In the genomic region with DNA sequence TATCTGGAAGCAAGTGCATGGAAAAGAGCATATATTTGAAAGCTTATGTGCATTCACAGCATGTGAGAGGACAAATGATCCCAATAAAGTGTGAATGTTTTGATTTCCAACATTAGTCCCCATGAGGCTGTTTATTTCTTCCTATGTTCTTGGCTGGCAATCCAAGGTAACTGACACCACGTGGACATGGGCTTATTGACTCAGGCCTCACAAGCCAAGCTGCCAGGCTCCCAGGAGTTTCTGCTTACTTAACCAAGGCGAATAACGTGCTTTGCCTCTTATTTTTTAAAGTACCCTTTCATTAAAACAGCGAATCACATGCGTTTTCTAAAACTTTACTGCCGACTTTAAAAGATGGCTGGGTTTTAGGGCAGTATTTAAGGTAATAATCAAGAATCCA, we compare ENCODE assay signal across 22 cellular contexts.
"Had no signal": no experiment of that assay in that cellular context is flagged by ENCODE, and none has a peak within 500 bp of the region (broad histone marks: within the 10 kb centered on the region; RNA-seq: fewer than 3 reads in every experiment).

No MANE protein-coding gene starts in this region.

- H3K4me2 ChIP-seq: PC-9 had no signal

- H3K27ac Mint-ChIP-seq: activated CD4-positive, alpha-beta T cell treated with anti-CD3 and anti-CD28 coated beads, Interleukin-2, amount 10 ng/mL, durations not matched to agents 24 days and 14 days; activated naive CD4-positive, alpha-beta T cell treated with anti-CD3 and anti-CD28 coated beads, Interleukin-2, amount 10 ng/mL, durations not matched to agents 7 days and 5 days; activated naive CD8-positive, alpha-beta T cell treated with anti-CD3 and anti-CD28 coated beads for 36 hours; activated T-cell treated with anti-CD3 and anti-CD28 coated beads, Interleukin-2, amount 50 U/mL, for 72 hours; activated T-helper 2 cell treated with anti-CD3 and anti-CD28 coated beads, Interferon-gamma antibody, Interleukin-2, Interleukin-4, amounts not matched to agents 10 μg/mL and 5 μg/mL and 100 μg/mL, durations not matched to agents 14 hours and 24 hours and 36 hours; T-helper 17 cell; WTC11 had no signal

- H3K4me3 ChIP-seq: PC-9 had no signal

- H3K4me3 Mint-ChIP-seq: activated CD4-positive, alpha-beta T cell treated with anti-CD3 and anti-CD28 coated beads, Interleukin-2, amount 10 ng/mL, durations not matched to agents 24 days and 14 days; activated naive CD4-positive, alpha-beta T cell treated with anti-CD3 and anti-CD28 coated beads, Interleukin-2, amount 10 ng/mL, durations not matched to agents 7 days and 5 days; activated naive CD8-positive, alpha-beta T cell treated with anti-CD3 and anti-CD28 coated beads for 36 hours; activated T-cell treated with anti-CD3 and anti-CD28 coated beads, Interleukin-2, amount 50 U/mL, for 72 hours; T-helper 17 cell; WTC11 had no signal

- H2AFZ ChIP-seq: PC-9 had no signal

- H3K27ac ChIP-seq: PC-9 had no signal

- DNase-seq: activated CD4-positive, alpha-beta T cell treated with anti-CD3 and anti-CD28 coated beads, Interleukin-2, amount 10 ng/mL, durations not matched to agents 24 days and 14 days; activated CD4-positive, alpha-beta T cell treated with anti-CD3 and anti-CD28 coated beads, Interleukin-2, amount 50 U/mL, for 48 hours; activated CD4-positive, CD25-positive, alpha-beta regulatory T cell treated with anti-CD3 and anti-CD28 coated beads, Interleukin-2, amount 50 U/mL, for 72 hours; activated gamma-delta T cell treated with Interleukin-2 at 50 U/mL for 16 hours; activated naive CD4-positive, alpha-beta T cell treated with anti-CD3 and anti-CD28 coated beads, Interleukin-2, amount 10 ng/mL, durations not matched to agents 7 days and 5 days; activated naive CD8-positive, alpha-beta T cell treated with anti-CD3 and anti-CD28 coated beads for 36 hours; activated T-cell treated with anti-CD3 and anti-CD28 coated beads for 4 hours; activated T-cell treated with anti-CD3 and anti-CD28 coated beads, Interleukin-2, amount 50 U/mL, for 72 hours; cerebellar nuclear complex; Karpas-422; NCI-H1105 treated with DMSO at 0.1 percent for 48 hours; NCI-H1436 treated with DMSO at 0.1 percent for 48 hours; NCI-H187; NCI-H2227 treated with DMSO at 0.1 percent for 48 hours; NCI-H510A; NCI-H526 treated with DMSO at 0.1 percent for 48 hours; PC-9; SHP77 treated with DMSO at 0.1 percent for 48 hours; T-helper 17 cell; T-helper 9 cell had no signal

- H3K27me3 Mint-ChIP-seq: activated CD4-positive, alpha-beta T cell treated with anti-CD3 and anti-CD28 coated beads, Interleukin-2, amount 10 ng/mL, durations not matched to agents 24 days and 14 days; activated naive CD4-positive, alpha-beta T cell treated with anti-CD3 and anti-CD28 coated beads, Interleukin-2, amount 10 ng/mL, durations not matched to agents 7 days and 5 days; activated naive CD8-positive, alpha-beta T cell treated with anti-CD3 and anti-CD28 coated beads for 36 hours; T-helper 17 cell had no signal

- ATAC-seq: activated T-cell treated with anti-CD3 and anti-CD28 coated beads, Interleukin-2, amount 50 U/mL, for 72 hours; T-helper 17 cell; WTC11 had no signal
